Comparison of ENCODE assay signal across 1 cellular context in the genomic region with DNA sequence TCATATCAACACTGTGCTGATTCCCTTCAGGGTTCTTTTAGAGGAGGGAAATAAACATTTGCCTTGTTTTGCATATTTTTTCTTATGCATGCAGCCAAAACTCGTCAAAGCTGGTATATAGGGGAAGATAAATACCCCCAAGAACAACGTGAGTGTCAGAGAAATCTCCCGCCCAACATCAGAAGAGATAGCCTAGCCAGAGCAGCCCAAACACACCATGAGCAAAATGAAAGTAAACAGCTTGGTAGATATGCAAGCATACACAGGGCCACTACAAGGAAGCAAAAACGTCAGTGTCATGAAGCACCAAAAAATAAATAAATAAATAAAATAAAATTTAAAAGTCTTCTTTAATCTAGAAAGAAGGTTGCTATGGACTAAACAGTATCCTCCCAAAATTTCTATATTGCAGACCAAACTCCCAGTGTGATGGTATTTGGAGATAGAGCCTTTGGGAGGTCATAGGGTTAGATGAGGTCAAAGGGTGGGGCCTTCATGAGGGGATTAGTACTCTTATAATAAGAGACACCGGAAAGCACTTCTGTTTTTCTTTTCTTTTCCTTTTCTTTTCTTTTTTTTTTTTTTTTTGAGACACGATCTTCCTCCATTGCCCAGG.
TF ChIP-seq lines count a peak whose summit lies in the region.

No MANE protein-coding gene starts in this region.

TF ChIP-seq in H1, 55 proteins besides CTCF, POLR2A, EP300 and RAD21:
- TF ChIP-seq JUND (IDR thresholded peaks at IDR 0.05; ENCODE audit: low read length) = no peak
- TF ChIP-seq NRF1 (IDR thresholded peaks at IDR 0.05; ENCODE audit: low read depth, low read length) = no peak
- no peak for TF ChIP-seq POU5F1 (IDR thresholded peaks at IDR 0.05; ENCODE audit: low read depth, low read length)
